8 cellular contexts compared by ENCODE assay signal in the genomic region with DNA sequence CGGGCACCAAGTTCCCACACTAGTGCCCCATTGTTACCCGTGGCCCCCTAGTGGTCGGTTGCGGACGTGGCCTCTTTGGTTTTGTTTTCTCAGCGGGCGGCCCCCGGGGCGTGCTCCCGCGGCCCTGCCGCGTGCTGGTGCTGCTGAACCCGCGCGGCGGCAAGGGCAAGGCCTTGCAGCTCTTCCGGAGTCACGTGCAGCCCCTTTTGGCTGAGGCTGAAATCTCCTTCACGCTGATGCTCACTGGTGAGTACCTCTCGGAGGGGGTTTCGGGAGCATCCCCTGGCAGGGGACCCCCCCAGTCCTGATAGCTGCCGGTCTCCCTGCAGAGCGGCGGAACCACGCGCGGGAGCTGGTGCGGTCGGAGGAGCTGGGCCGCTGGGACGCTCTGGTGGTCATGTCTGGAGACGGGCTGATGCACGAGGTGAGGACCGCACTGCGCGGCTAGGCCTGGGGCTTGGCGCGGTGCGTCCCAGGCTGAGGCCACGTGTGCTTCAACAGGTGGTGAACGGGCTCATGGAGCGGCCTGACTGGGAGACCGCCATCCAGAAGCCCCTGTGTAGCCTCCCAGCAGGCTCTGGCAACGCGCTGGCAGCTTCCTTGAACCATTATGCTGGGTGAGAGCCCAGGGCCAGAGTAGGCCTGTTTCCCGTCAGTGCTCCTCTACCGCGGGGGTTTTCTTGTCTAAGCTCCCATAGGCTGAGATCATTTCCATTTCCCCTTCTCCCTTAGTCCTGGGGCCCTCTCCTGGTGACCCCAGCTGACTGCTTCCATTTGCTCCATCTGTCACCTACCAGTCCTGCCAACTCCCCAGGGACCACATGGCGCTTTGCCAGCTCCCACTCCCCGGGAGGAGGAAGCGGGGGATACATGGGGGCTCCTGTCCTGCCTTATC. TPM values are rescaled to one million over a fixed set of nuclear protein-coding genes. Genes with fewer than 3 reads are reported as not detected.
DNase-seq lines count a peak whose midpoint lies in the region; ATAC-seq, FAIRE-seq and TF ChIP-seq lines count a peak whose summit lies in the region.

No MANE protein-coding gene starts in this region.

- no peaks in the 10 kb centered on the region for H3K9me3 Mint-ChIP-seq in CD8-positive, alpha-beta T cell
- H3K9me3 Mint-ChIP-seq in neural progenitor cell: no peaks in the 10 kb centered on the region

- H4K20me1 ChIP-seq in neural progenitor cell (ENCODE audit: low read depth): peaks cover 14% of the 10 kb centered on the region

- H3K4me3 ChIP-seq in CD8-positive, alpha-beta T cell (ENCODE audit: low read depth, low read length): peak overlapping the region; percentile 69
- H3K4me3 ChIP-seq in neural progenitor cell: peak overlapping the region; percentile 67

- H3K9ac ChIP-seq in neural progenitor cell: no peak overlapping the region

- no peaks in the 10 kb centered on the region for H3K36me3 ChIP-seq in CD8-positive, alpha-beta T cell (ENCODE audit: insufficient read depth, low read length)
- no peaks in the 10 kb centered on the region for H3K36me3 ChIP-seq in neural progenitor cell

- TF ChIP-seq CTCF in CD8-positive, alpha-beta T cell (IDR thresholded peaks at IDR 0.05): no peak
- TF ChIP-seq CTCF in neural progenitor cell (IDR thresholded peaks at IDR 0.05): peak; percentile 79

- POLR2A ChIA-PET in CD8-positive, alpha-beta T cell (lab: Charles Lee): interaction anchor here (0.6 to 6.7 kb wide), 7 partner anchors 8 to 734 kb away, joined by 3 to 51 read pairs (median 5); partner anchors contain the start of gene PRPSAP1

- H3K4me3 Mint-ChIP-seq in CD8-positive, alpha-beta T cell: peak overlapping the region; percentile 70
- H3K4me3 Mint-ChIP-seq in neural progenitor cell: peak overlapping the region; percentile 83

- H3K27ac Mint-ChIP-seq in CD8-positive, alpha-beta T cell: no peak overlapping the region
- peak overlapping the region; percentile 18 for H3K27ac Mint-ChIP-seq in neural progenitor cell

- H3K27me3 Mint-ChIP-seq in CD8-positive, alpha-beta T cell (ENCODE audit: low read depth): peaks cover 2% of the 10 kb centered on the region
- H3K27me3 Mint-ChIP-seq in neural progenitor cell (ENCODE audit: insufficient read depth, low read depth): peaks cover 10% of the 10 kb centered on the region

- peaks cover 44% of the 10 kb centered on the region for H3F3A ChIP-seq in neural progenitor cell (ENCODE audit: low read depth)

- peak overlapping the region; percentile 82 for H3K4me2 ChIP-seq in neural progenitor cell

- peak; percentile 60 for ATAC-seq in CD8-positive, alpha-beta T cell
- ATAC-seq in HG03571 (IDR thresholded peaks at IDR 0.05; ENCODE audit: unreplicated experiment): no peak

- no peak overlapping the region for H2AFZ ChIP-seq in neural progenitor cell (replicated peaks)

- H3K79me2 ChIP-seq in neural progenitor cell (ENCODE audit: low read depth): no peaks in the 10 kb centered on the region

- peaks cover 9% of the 10 kb centered on the region for H3K36me3 Mint-ChIP-seq in CD8-positive, alpha-beta T cell
- H3K36me3 Mint-ChIP-seq in neural progenitor cell: peaks cover 6% of the 10 kb centered on the region

- no peak for FAIRE-seq in RCC 7860 (lab: Jason Lieb, UNC)

- peaks cover 13% of the 10 kb centered on the region for H3K4me1 Mint-ChIP-seq in CD8-positive, alpha-beta T cell (ENCODE audit: low read depth)
- peaks cover 36% of the 10 kb centered on the region for H3K4me1 Mint-ChIP-seq in neural progenitor cell

- H3K27me3 ChIP-seq in CD8-positive, alpha-beta T cell (ENCODE audit: insufficient read depth, low read length): no peaks in the 10 kb centered on the region
- H3K27me3 ChIP-seq in neural progenitor cell: peaks cover 49% of the 10 kb centered on the region

- intact Hi-C loops in CD8-positive, alpha-beta T cell (cut with DNase I, micrococcal nuclease): loop anchor here (1.0 to 10.0 kb wide), 3 partner anchors 32 to 281 kb away; partner anchors contain the start of genes EXOC7 (in 1 of the 2) and PRPSAP1 (in 1 of the 2)

- H3K9me3 ChIP-seq in CD8-positive, alpha-beta T cell (ENCODE audit: low read length): no peaks in the 10 kb centered on the region
- H3K9me3 ChIP-seq in neural progenitor cell (ENCODE audit: low read depth): no peaks in the 10 kb centered on the region

- H3K27ac ChIP-seq in CD8-positive, alpha-beta T cell (ENCODE audit: low read depth, low read length): no peak overlapping the region
- no peak overlapping the region for H3K27ac ChIP-seq in neural progenitor cell

- peak; percentile 76 to 89 (median 82) for DNase-seq in CD8-positive, alpha-beta T cell
- DNase-seq in HT-29 (ENCODE audit: low spot score) (peak; percentile 83), RCC 7860 (ENCODE audit: low spot score) (peak; percentile 74), fibroblast of gingiva (ENCODE audit: low read depth) (peak; percentile 76), neural progenitor cell (ENCODE audit: low spot score) (peak; percentile 84), superior temporal gyrus (ENCODE audit: extremely low spot score) (peak; percentile 55)
- DNase-seq in activated T-cell treated with anti-CD3 and anti-CD28 coated beads, Interleukin-2, amount 50 U/mL, for 48 hours: peak; percentile 93 to 94

- peaks cover 32% of the 10 kb centered on the region for H3K4me1 ChIP-seq in CD8-positive, alpha-beta T cell (ENCODE audit: insufficient read depth, low read length)
- peaks cover 16% of the 10 kb centered on the region for H3K4me1 ChIP-seq in neural progenitor cell

- CTCF ChIA-PET in CD8-positive, alpha-beta T cell (lab: Charles Lee): interaction anchor here (0.8 to 8.0 kb wide), 19 partner anchors 10 to 1037 kb away, joined by 3 to 79 read pairs (median 6); partner anchors contain the start of genes PRPSAP1 and QRICH2

RNA-seq across cellular contexts. Expression of gene SPHK1, which starts 1.7 kb away (rescaled TPM):
- total RNA-seq in CD8-positive, alpha-beta T cell: 1 to 10 TPM; 2.0 to 2.6 TPM
- total RNA-seq in HT-29 (2014; rRNA removed; shearing (Covaris generic)): 2.7 and 4.4 TPM in 2 replicates
- 1.3 and 1.9 TPM in 2 replicates for total RNA-seq in neural progenitor cell (ENCODE audit: low replicate concordance)

RNA-seq across cellular contexts. Expression of gene PRPSAP1, which starts 32.4 kb away (rescaled TPM):
- 10 to 100 TPM; 10.5 to 12.5 TPM for total RNA-seq in CD8-positive, alpha-beta T cell
- 31.7 and 35.5 TPM in 2 replicates for total RNA-seq in HT-29 (2014; rRNA removed; shearing (Covaris generic))
- total RNA-seq in neural progenitor cell (ENCODE audit: low replicate concordance): 73.7 and 89.7 TPM in 2 replicates
